Comparison of ENCODE assay signal across 10 cellular contexts in genomic region chr19:33226550-33227241, GRCh38. TPM values are rescaled to one million over a fixed set of nuclear protein-coding genes. Genes with fewer than 3 reads are reported as not detected.
A peak's percentile ranks its signal among the peaks of the same experiment; 100 is the strongest.
DNase-seq lines count a peak whose midpoint lies in the region; ATAC-seq, FAIRE-seq and TF ChIP-seq lines count a peak whose summit lies in the region.
"Had no signal": no experiment of that assay in that cellular context is flagged by ENCODE, and none has a peak within 500 bp of the region (broad histone marks: within the 10 kb centered on the region; RNA-seq: fewer than 3 reads in every experiment).

No MANE protein-coding gene starts in this region.

- WGBS in esophagus muscularis mucosa = 2% methylated on average over 35 of the region's 66 CpGs
- 5 to 6% methylated on average over 50 to 66 of the region's 66 CpGs for WGBS in pancreas, 2 donors

- H3K27ac Mint-ChIP-seq in HFFc6 = no peak overlapping the region

- peaks cover 24% of the 10 kb centered on the region for H3K9me3 Mint-ChIP-seq in HFFc6

- DNase-seq in ELF-1 (ENCODE audit: low read depth, low spot score) (peak; percentile 43), NCI-H526 treated with DMSO at 0.1 percent for 48 hours (lab: John Stamatoyannopoulos, UW) (peak; percentile 34), esophagus muscularis mucosa (ENCODE audit: extremely low spot score) (no peak), pancreas (peak in 2 of 6 donors; percentile 31 to 55), HFFc6 (no peak), dedifferentiated amniotic fluid mesenchymal stem cell (ENCODE audit: extremely low spot score) (no peak)
- DNase-seq: SW 1271 had no signal

- FAIRE-seq in pancreas (lab: Jason Lieb, UNC) = no peak

- TF ChIP-seq EP300 in esophagus muscularis mucosa (IDR thresholded peaks at IDR 0.05) = no peak

- H3K4me1 Mint-ChIP-seq in HFFc6 (ENCODE audit: low read depth) = no peaks in the 10 kb centered on the region

- H3K4me3 ChIP-seq in esophagus muscularis mucosa (peak overlapping the region; percentile 20 to 40 (median 26)), pancreas (peak overlapping the region in 1 of 4 donors; percentile 33)

- TF ChIP-seq CTCF in esophagus muscularis mucosa (IDR thresholded peaks at IDR 0.05) (no peak), pancreas (IDR thresholded peaks at IDR 0.05) (no peak), HFFc6 (IDR thresholded peaks at IDR 0.05) (no peak)

- intact Hi-C loops in esophagus muscularis mucosa (cut with DNase I) (no loop called here), pancreas (cut with DNase I) (no loop called here)

- no peak overlapping the region for H3K4me3 Mint-ChIP-seq in HFFc6

- peaks cover 22% of the 10 kb centered on the region for H3K27me3 Mint-ChIP-seq in HFFc6 (ENCODE audit: insufficient read depth)

- peaks cover 15% of the 10 kb centered on the region for H3K36me3 Mint-ChIP-seq in HFFc6 (ENCODE audit: low read depth)

- H3K4me1 ChIP-seq in esophagus muscularis mucosa (peaks cover 8 to 27% (median 22%) of the 10 kb centered on the region in 4 donors), pancreas (no peaks in the 10 kb centered on the region)

- H3K36me3 ChIP-seq in esophagus muscularis mucosa (no peaks in the 10 kb centered on the region), pancreas (no peaks in the 10 kb centered on the region)

- H3K9me3 ChIP-seq in esophagus muscularis mucosa (peaks cover 0 to 25% (median 22%) of the 10 kb centered on the region in 4 donors), pancreas (no peaks in the 10 kb centered on the region)

- peaks cover 14 to 88% (median 39%) of the 10 kb centered on the region in 4 donors for H3K27me3 ChIP-seq in esophagus muscularis mucosa
- H3K27me3 ChIP-seq in pancreas = peaks cover 0 to 16% (median 6%) of the 10 kb centered on the region in 4 donors

- peak in 3 of 4 donors; percentile 32 to 68 (median 48) for ATAC-seq in pancreas
- ATAC-seq in HG02610 (IDR thresholded peaks at IDR 0.05; ENCODE audit: unreplicated experiment) = no peak
- no peak for ATAC-seq in GM18868 (IDR thresholded peaks at IDR 0.05; ENCODE audit: unreplicated experiment)

- H3K27ac ChIP-seq in esophagus muscularis mucosa (replicated peaks in 1 of 4) (no peak overlapping the region), pancreas (no peak overlapping the region)

- TF ChIP-seq POLR2A in esophagus muscularis mucosa (IDR thresholded peaks at IDR 0.05; ENCODE audit: low read depth) = no peak

RNA-seq across cellular contexts. Expression of gene SLC7A10, which starts 1.0 kb away (rescaled TPM):
- total RNA-seq in esophagus muscularis mucosa = not detected
- under 1 TPM in 1 of 6 donors, not detected in 5; 0.38 TPM for total RNA-seq in pancreas
- 1 to 10 TPM in 1 of 2 donors, under 1 TPM in 1; 0.28 to 1.3 TPM for polyA plus RNA-seq in pancreas
- not detected for total RNA-seq in HFFc6 (2021; fragmentation: NEBNext Ultra II Directional; extraction: Animal tissue kit (Norgen Biotek cat#: 25700))
- total RNA-seq: dermis microvascular lymphatic vessel endothelial cell had no signal

RNA-seq across cellular contexts. Expression of gene LRP3, which starts 32.6 kb away (rescaled TPM):
- 10 to 100 TPM; 34.5 to 76.7 (median 62.6) TPM for total RNA-seq in esophagus muscularis mucosa
- 10 to 100 TPM in 5 of 6 donors, 1 to 10 TPM in 1; 7.2 to 21.0 (median 13.2) TPM for total RNA-seq in pancreas
- 10 to 100 TPM in 1 of 2 donors, 1 to 10 TPM in 1; 9.2 to 18.9 TPM for polyA plus RNA-seq in pancreas
- total RNA-seq in HFFc6 (2021; fragmentation: NEBNext Ultra II Directional; extraction: Animal tissue kit (Norgen Biotek cat#: 25700)) = 10 to 100 TPM in 2 of 6 experiments, 1 to 10 TPM in 4; 1.9 to 17.7 (median 2.4) TPM

Comparison
In these comparisons a context has a peak if more than half of its experiments do, and no peak if none do; other contexts are left out.
1. DNase-seq: peak in ELF-1 (single experiment) and NCI-H526 treated with DMSO at 0.1 percent for 48 hours (single experiment); none in esophagus muscularis mucosa (single experiment), HFFc6 (single experiment) and dedifferentiated amniotic fluid mesenchymal stem cell (single experiment).
2. ATAC-seq: peak in pancreas (3 of 4); none in HG02610 (single experiment) and GM18868 (single experiment).